In genomic region chr15:68503791-68504720, GRCh38 we compare ENCODE assay signal across 12 cellular contexts.
DNase-seq lines count a peak whose midpoint lies in the region; ATAC-seq and TF ChIP-seq lines count a peak whose summit lies in the region.
"Had no signal": no experiment of that assay in that cellular context is flagged by ENCODE, and none has a peak within 500 bp of the region (broad histone marks: within the 10 kb centered on the region; RNA-seq: fewer than 3 reads in every experiment).

No MANE protein-coding gene starts in this region.

- H3K4me1 ChIP-seq in BLaER1 treated with 17β-estradiol and CSF1 and Interleukin-3, amounts not matched to agents 10 nM and 100 nM = peaks cover 0 to 13% (median 10%) of the 10 kb centered on the region in 10 experiments; a peak in 11 of 20 replicates
- peaks cover 4% of the 10 kb centered on the region; the same call in 1 of the 2 replicates for H3K4me1 ChIP-seq in H9 (ENCODE audit: insufficient read depth, low read length)
- H3K4me1 ChIP-seq: right lobe of liver had no signal

- peaks cover 17 to 26% of the 10 kb centered on the region in 2 experiments for H3K4me1 Mint-ChIP-seq in H9
- H3K4me1 Mint-ChIP-seq: activated CD8-positive, alpha-beta memory T cell treated with anti-CD3 and anti-CD28 coated beads, Interleukin-2, amount 10 ng/mL, durations not matched to agents 7 days and 5 days had no signal

- H3K27ac Mint-ChIP-seq in H9 = no peak overlapping the region
- H3K27ac Mint-ChIP-seq: activated CD8-positive, alpha-beta memory T cell treated with anti-CD3 and anti-CD28 coated beads, Interleukin-2, amount 10 ng/mL, durations not matched to agents 7 days and 5 days had no signal

- peaks cover 7% of the 10 kb centered on the region for H3K27me3 Mint-ChIP-seq in H9 (ENCODE audit: low read depth)

- no peak overlapping the region for H3T11ph ChIP-seq in H9 (ENCODE audit: low read length)

- H3K4me3 Mint-ChIP-seq in H9 = no peak overlapping the region
- H3K4me3 Mint-ChIP-seq: activated CD8-positive, alpha-beta memory T cell treated with anti-CD3 and anti-CD28 coated beads, Interleukin-2, amount 10 ng/mL, durations not matched to agents 7 days and 5 days; brain had no signal

- no peak overlapping the region for H3K56ac ChIP-seq in H9 (ENCODE audit: insufficient read length, low read depth, low read length)

- no peaks in the 10 kb centered on the region for H4K20me1 ChIP-seq in BLaER1 treated with 17β-estradiol and CSF1 and Interleukin-3, amounts not matched to agents 10 nM and 100 nM
- H4K20me1 ChIP-seq in H9 (ENCODE audit: control insufficient read depth, insufficient read depth, insufficient read length) = no peaks in the 10 kb centered on the region

- no peak overlapping the region for H3K9ac ChIP-seq in BLaER1 treated with 17β-estradiol and CSF1 and Interleukin-3, amounts not matched to agents 10 nM and 100 nM
- no peak overlapping the region for H3K9ac ChIP-seq in H9 (ENCODE audit: extremely low read depth, insufficient read length, low read length)

- WGBS in H9 (ENCODE audit: extremely low coverage, insufficient read length, low lambda C conversion rate) = no CpG with 5 or more reads among the region's 11 CpGs

- no peaks in the 10 kb centered on the region for H3K27me3 ChIP-seq in BLaER1 treated with 17β-estradiol and CSF1 and Interleukin-3, amounts not matched to agents 10 nM and 100 nM
- H3K27me3 ChIP-seq in H9 (ENCODE audit: insufficient read depth, low read length) = no peaks in the 10 kb centered on the region
- H3K27me3 ChIP-seq: right lobe of liver had no signal

- H4K91ac ChIP-seq in H9 (ENCODE audit: insufficient read length, low read depth, low read length) = no peak overlapping the region

- no peak overlapping the region for H2AK5ac ChIP-seq in H9 (ENCODE audit: insufficient read length, low read length)

- no peak overlapping the region for H3K18ac ChIP-seq in H9 (ENCODE audit: insufficient read length, low read depth, low read length)

- DNase-seq in H9 (peak; percentile 25), astrocyte of the spinal cord (ENCODE audit: low read depth, low spot score) (peak; percentile 40), mucosa of gallbladder (ENCODE audit: low spot score) (peak; percentile 8), MV-4-11 (lab: John Stamatoyannopoulos, UW) (no peak), NCI-H524 treated with DMSO at 0.1 percent for 48 hours (lab: John Stamatoyannopoulos, UW) (no peak)
- DNase-seq: activated CD8-positive, alpha-beta memory T cell treated with anti-CD3 and anti-CD28 coated beads, Interleukin-2, amount 10 ng/mL, durations not matched to agents 7 days and 5 days; Calu3; right lobe of liver had no signal

- H3K79me1 ChIP-seq in H9 (ENCODE audit: insufficient read depth, low read depth, low read length, poor library complexity, severe bottlenecking) = no peaks in the 10 kb centered on the region

- H3K9me3 Mint-ChIP-seq in H9 = no peaks in the 10 kb centered on the region
- H3K9me3 Mint-ChIP-seq: brain had no signal

- H3K36me3 ChIP-seq in BLaER1 treated with 17β-estradiol and CSF1 and Interleukin-3, amounts not matched to agents 10 nM and 100 nM = no peaks in the 10 kb centered on the region
- H3K36me3 ChIP-seq: right lobe of liver had no signal

- H3K14ac ChIP-seq in H9 (ENCODE audit: insufficient read depth, low read length) = no peak overlapping the region; the same call in 1 of the 2 replicates

- H2BK120ac ChIP-seq in H9 (ENCODE audit: low read depth, low read length, poor library complexity, severe bottlenecking) = no peak overlapping the region

- no peak overlapping the region for H2BK20ac ChIP-seq in H9 (ENCODE audit: low read depth, low read length, poor library complexity, severe bottlenecking)

- no peak overlapping the region for H2AFZ ChIP-seq in H9 (ENCODE audit: low read length)

- H2BK15ac ChIP-seq in H9 (ENCODE audit: low read depth, low read length) = no peak overlapping the region

- TF ChIP-seq CTCF in H9 (conservative IDR thresholded peaks at IDR 0.05) (no peak), astrocyte of the spinal cord (IDR thresholded peaks at IDR 0.05; ENCODE audit: low read depth, low read length) (no peak)

- no peak overlapping the region for H3K4ac ChIP-seq in H9 (ENCODE audit: low read depth, low read length)

- no peak overlapping the region for H4K8ac ChIP-seq in H9 (replicated peaks; ENCODE audit: insufficient read length, low read depth, low read length)

- in situ Hi-C loops in astrocyte of the spinal cord (cut with HindIII; ENCODE audit: low sequenced_read_pairs) = no loop called here

- H3K23ac ChIP-seq in H9 (ENCODE audit: insufficient read length, low read depth, low read length) = no peak overlapping the region

- H3K9me3 ChIP-seq in BLaER1 treated with 17β-estradiol and CSF1 and Interleukin-3, amounts not matched to agents 10 nM and 100 nM (replicated peaks in 1 of 11) = no peaks in the 10 kb centered on the region
- H3K9me3 ChIP-seq in H9 (ENCODE audit: control insufficient read depth, low read depth, low read length) = no peaks in the 10 kb centered on the region
- H3K9me3 ChIP-seq: right lobe of liver had no signal

- no peak overlapping the region for H3K4me3 ChIP-seq in BLaER1 treated with 17β-estradiol and CSF1 and Interleukin-3, amounts not matched to agents 10 nM and 100 nM
- H3K4me3 ChIP-seq in astrocyte of the spinal cord (ENCODE audit: low read depth, low read length) = no peak overlapping the region
- H3K4me3 ChIP-seq: right lobe of liver had no signal

- no peak overlapping the region for H2BK5ac ChIP-seq in H9 (ENCODE audit: insufficient read length, low read length)

- H3K4me2 ChIP-seq in BLaER1 treated with 17β-estradiol and CSF1 and Interleukin-3, amounts not matched to agents 10 nM and 100 nM = peak overlapping the region in 10 of 11 experiments; percentile 7 to 52 (median 28); a peak in 18 of 22 replicates
- no peak overlapping the region for H3K4me2 ChIP-seq in H9 (ENCODE audit: insufficient read depth, insufficient read length, low read length)

- peaks cover 0 to 8% (median 0%) of the 10 kb centered on the region in 3 experiments; a peak in 3 of 7 replicates for H3K36me3 Mint-ChIP-seq in H9 (ENCODE audit: insufficient read depth in 1 of 3, low read depth in 3 of 3)
- H3K36me3 Mint-ChIP-seq: activated CD8-positive, alpha-beta memory T cell treated with anti-CD3 and anti-CD28 coated beads, Interleukin-2, amount 10 ng/mL, durations not matched to agents 7 days and 5 days; brain had no signal

- no peaks in the 10 kb centered on the region for H3K79me2 ChIP-seq in H9 (ENCODE audit: insufficient read depth, low read length)

- H3K27ac ChIP-seq in BLaER1 treated with 17β-estradiol and CSF1 and Interleukin-3, amounts not matched to agents 10 nM and 100 nM = no peak overlapping the region
- H3K27ac ChIP-seq in H9 (ENCODE audit: insufficient read length, low read depth, low read length) = no peak overlapping the region
- H3K27ac ChIP-seq: right lobe of liver had no signal

- H4K5ac ChIP-seq in H9 (ENCODE audit: insufficient read length, low read depth, low read length) = no peak overlapping the region

- no peaks in the 10 kb centered on the region for H3K23me2 ChIP-seq in H9 (ENCODE audit: insufficient read length, low read depth, low read length, poor library complexity, severe bottlenecking)

- ATAC-seq in GM21526 (IDR thresholded peaks at IDR 0.05; ENCODE audit: low FRiP score, unreplicated experiment) (no peak), HG03108 (IDR thresholded peaks at IDR 0.05; ENCODE audit: unreplicated experiment) (no peak)
- ATAC-seq: activated CD8-positive, alpha-beta memory T cell treated with anti-CD3 and anti-CD28 coated beads, Interleukin-2, amount 10 ng/mL, durations not matched to agents 7 days and 5 days; right lobe of liver had no signal

- no peak overlapping the region for H2BK12ac ChIP-seq in H9 (ENCODE audit: insufficient read length, low read depth, low read length)

Comparison
In these comparisons a context has a peak if more than half of its experiments do, and no peak if none do; other contexts are left out.
1. DNase-seq: peak in H9 (single experiment), astrocyte of the spinal cord (single experiment) and mucosa of gallbladder (single experiment); none in MV-4-11 (single experiment) and NCI-H524 treated with DMSO at 0.1 percent for 48 hours (single experiment).